ENCODE assay signal across 1 cellular context in the genomic region with DNA sequence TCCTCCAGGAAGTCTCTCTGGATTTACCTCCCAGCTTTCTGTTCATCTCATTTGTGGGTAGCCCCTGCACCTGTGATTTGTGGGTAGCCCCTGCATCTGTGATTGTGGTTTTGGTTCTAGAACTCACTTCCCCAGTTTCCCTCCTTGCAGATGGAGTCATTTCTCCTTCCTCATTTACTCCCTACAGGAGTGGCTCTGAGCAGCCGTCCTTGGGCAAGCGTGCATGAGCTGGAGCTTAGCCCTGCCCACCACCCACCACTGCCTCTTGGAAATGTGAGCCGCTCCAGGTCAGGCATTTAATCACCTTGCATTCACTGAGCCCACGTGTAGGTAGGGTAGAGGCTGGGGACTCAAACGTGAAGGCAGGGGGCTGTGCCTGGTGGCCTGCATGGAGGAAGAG.
TF ChIP-seq lines count a peak whose summit lies in the region.

No MANE protein-coding gene starts in this region.

TF ChIP-seq in WTC11, 78 proteins besides CTCF, POLR2A, EP300 and RAD21 (continued from another document):
- TF ChIP-seq, protein P1, sequence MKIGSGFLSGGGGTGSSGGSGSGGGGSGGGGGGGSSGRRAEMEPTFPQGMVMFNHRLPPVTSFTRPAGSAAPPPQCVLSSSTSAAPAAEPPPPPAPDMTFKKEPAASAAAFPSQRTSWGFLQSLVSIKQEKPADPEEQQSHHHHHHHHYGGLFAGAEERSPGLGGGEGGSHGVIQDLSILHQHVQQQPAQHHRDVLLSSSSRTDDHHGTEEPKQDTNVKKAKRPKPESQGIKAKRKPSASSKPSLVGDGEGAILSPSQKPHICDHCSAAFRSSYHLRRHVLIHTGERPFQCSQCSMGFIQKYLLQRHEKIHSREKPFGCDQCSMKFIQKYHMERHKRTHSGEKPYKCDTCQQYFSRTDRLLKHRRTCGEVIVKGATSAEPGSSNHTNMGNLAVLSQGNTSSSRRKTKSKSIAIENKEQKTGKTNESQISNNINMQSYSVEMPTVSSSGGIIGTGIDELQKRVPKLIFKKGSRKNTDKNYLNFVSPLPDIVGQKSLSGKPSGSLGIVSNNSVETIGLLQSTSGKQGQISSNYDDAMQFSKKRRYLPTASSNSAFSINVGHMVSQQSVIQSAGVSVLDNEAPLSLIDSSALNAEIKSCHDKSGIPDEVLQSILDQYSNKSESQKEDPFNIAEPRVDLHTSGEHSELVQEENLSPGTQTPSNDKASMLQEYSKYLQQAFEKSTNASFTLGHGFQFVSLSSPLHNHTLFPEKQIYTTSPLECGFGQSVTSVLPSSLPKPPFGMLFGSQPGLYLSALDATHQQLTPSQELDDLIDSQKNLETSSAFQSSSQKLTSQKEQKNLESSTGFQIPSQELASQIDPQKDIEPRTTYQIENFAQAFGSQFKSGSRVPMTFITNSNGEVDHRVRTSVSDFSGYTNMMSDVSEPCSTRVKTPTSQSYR (CRISPR knock-in tag; IDR thresholded peaks at IDR 0.05): no peak
- TF ChIP-seq, protein P2, sequence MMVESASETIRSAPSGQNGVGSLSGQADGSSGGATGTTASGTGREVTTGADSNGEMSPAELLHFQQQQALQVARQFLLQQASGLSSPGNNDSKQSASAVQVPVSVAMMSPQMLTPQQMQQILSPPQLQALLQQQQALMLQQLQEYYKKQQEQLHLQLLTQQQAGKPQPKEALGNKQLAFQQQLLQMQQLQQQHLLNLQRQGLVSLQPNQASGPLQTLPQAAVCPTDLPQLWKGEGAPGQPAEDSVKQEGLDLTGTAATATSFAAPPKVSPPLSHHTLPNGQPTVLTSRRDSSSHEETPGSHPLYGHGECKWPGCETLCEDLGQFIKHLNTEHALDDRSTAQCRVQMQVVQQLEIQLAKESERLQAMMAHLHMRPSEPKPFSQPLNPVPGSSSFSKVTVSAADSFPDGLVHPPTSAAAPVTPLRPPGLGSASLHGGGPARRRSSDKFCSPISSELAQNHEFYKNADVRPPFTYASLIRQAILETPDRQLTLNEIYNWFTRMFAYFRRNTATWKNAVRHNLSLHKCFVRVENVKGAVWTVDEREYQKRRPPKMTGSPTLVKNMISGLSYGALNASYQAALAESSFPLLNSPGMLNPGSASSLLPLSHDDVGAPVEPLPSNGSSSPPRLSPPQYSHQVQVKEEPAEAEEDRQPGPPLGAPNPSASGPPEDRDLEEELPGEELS (CRISPR knock-in tag; IDR thresholded peaks at IDR 0.05): no peak
- TF ChIP-seq ESRRA (CRISPR knock-in tag; IDR thresholded peaks at IDR 0.05; ENCODE audit: borderline replicate concordance) (no peak), ZNF532 (CRISPR knock-in tag; IDR thresholded peaks at IDR 0.05; ENCODE audit: borderline replicate concordance) (no peak)
- TF ChIP-seq, protein P3, sequence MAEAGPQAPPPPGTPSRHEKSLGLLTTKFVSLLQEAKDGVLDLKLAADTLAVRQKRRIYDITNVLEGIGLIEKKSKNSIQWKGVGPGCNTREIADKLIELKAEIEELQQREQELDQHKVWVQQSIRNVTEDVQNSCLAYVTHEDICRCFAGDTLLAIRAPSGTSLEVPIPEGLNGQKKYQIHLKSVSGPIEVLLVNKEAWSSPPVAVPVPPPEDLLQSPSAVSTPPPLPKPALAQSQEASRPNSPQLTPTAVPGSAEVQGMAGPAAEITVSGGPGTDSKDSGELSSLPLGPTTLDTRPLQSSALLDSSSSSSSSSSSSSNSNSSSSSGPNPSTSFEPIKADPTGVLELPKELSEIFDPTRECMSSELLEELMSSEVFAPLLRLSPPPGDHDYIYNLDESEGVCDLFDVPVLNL (CRISPR knock-in tag; IDR thresholded peaks at IDR 0.05; ENCODE audit: borderline replicate concordance, low read depth): no peak
